ENCODE assay signal across 24 cellular contexts in the genomic region with DNA sequence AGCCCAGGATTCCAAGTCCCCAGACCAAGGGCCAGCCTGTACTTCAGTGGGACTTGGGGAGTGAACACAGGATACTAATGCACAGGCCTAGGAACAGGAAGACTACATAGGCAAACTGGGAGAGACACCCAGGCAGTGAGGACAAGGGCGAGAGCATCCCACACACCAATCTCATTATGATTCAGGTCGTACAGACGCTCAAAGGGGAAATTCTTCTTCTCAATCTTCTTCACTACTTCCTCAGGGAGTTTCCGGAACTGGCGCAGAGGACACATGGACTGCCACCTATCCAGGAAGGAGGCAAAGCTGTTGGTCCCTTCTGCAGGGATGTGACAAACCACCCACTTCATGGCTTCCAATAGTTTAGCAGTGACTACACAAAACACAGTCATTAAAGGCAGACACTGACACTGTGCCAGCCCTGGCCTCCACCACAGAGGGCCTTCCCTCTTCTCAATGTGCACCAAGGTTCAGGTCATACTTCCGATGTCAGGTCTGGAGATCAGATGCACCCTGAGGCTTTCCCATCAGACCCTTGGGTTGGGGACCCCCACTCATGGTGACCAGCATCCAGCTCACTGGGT. TPM values are rescaled to one million over a fixed set of nuclear protein-coding genes. Genes with fewer than 3 reads are reported as not detected.
DNase-seq lines count a peak whose midpoint lies in the region; ATAC-seq and TF ChIP-seq lines count a peak whose summit lies in the region.
"Had no signal": no experiment of that assay in that cellular context is flagged by ENCODE, and none has a peak within 500 bp of the region (broad histone marks: within the 10 kb centered on the region; RNA-seq: fewer than 3 reads in every experiment).

No MANE protein-coding gene starts in this region.

- no peaks in the 10 kb centered on the region for H3K9me3 Mint-ChIP-seq in activated CD4-positive, alpha-beta T cell treated with anti-CD3 and anti-CD28 coated beads for 36 hours (ENCODE audit: low read depth)
- H3K9me3 Mint-ChIP-seq in activated naive CD4-positive, alpha-beta T cell treated with anti-CD3 and anti-CD28 coated beads, Interleukin-2, amount 50 U/mL, for 72 hours = no peaks in the 10 kb centered on the region
- H3K9me3 Mint-ChIP-seq in activated T-helper 1 cell treated with anti-CD3 and anti-CD28 coated beads, Interleukin-12 subunit alpha, Interleukin-12 subunit beta, Interleukin-2, Interleukin-4 antibody, amounts not matched to agents 30 ng/mL and 10 ng/mL and 1 ng/mL, durations not matched to agents 14 hours and 24 hours and 36 hours = no peaks in the 10 kb centered on the region
- H3K9me3 Mint-ChIP-seq: CD8-positive, alpha-beta memory T cell had no signal

- no peak for TF ChIP-seq CTCF in sigmoid colon (IDR thresholded peaks at IDR 0.05)

- no peak overlapping the region for H3K4me3 Mint-ChIP-seq in activated CD4-positive, alpha-beta T cell treated with anti-CD3 and anti-CD28 coated beads for 36 hours
- no peak overlapping the region for H3K4me3 Mint-ChIP-seq in activated T-helper 1 cell treated with anti-CD3 and anti-CD28 coated beads, Interleukin-12 subunit alpha, Interleukin-12 subunit beta, Interleukin-2, Interleukin-4 antibody, amounts not matched to agents 30 ng/mL and 10 ng/mL and 1 ng/mL, durations not matched to agents 14 hours and 24 hours and 36 hours
- H3K4me3 Mint-ChIP-seq: CD8-positive, alpha-beta memory T cell had no signal

- H3K27me3 ChIP-seq in sigmoid colon = no peaks in the 10 kb centered on the region
- H3K27me3 ChIP-seq: BLaER1 had no signal

- peak; percentile 51 for ATAC-seq in activated CD4-positive, alpha-beta T cell treated with anti-CD3 and anti-CD28 coated beads for 36 hours
- peak in 1 of 2 donors; percentile 47 for ATAC-seq in activated naive CD4-positive, alpha-beta T cell treated with anti-CD3 and anti-CD28 coated beads, Interleukin-2, amount 50 U/mL, for 72 hours
- no peak for ATAC-seq in GM19351 (IDR thresholded peaks at IDR 0.05; ENCODE audit: unreplicated experiment)
- ATAC-seq: Right ventricle myocardium inferior had no signal

- no peak for DNase-seq in activated CD4-positive, alpha-beta T cell treated with anti-CD3 and anti-CD28 coated beads for 36 hours
- no peak for DNase-seq in activated CD4-positive, alpha-beta T cell treated with anti-CD3 and anti-CD28 coated beads for 4 hours
- DNase-seq in activated naive CD4-positive, alpha-beta T cell treated with anti-CD3 and anti-CD28 coated beads, Interleukin-2, amount 50 U/mL, for 72 hours (ENCODE audit: low spot score in 2 of 2) = no peak
- DNase-seq in activated naive CD4-positive, alpha-beta T cell treated with anti-CD3 and anti-CD28 coated beads, Interleukin-2, amount 50 U/mL, for 16 hours = no peak
- no peak for DNase-seq in activated T-helper 1 cell treated with anti-CD3 and anti-CD28 coated beads, Interleukin-12 subunit alpha, Interleukin-12 subunit beta, Interleukin-2, Interleukin-4 antibody, amounts not matched to agents 30 ng/mL and 10 ng/mL and 1 ng/mL, durations not matched to agents 14 hours and 24 hours and 36 hours (ENCODE audit: low spot score)
- DNase-seq in sigmoid colon (peak; percentile 36), pons (ENCODE audit: low spot score) (no peak)
- DNase-seq: ACHN; Calu3; CD8-positive, alpha-beta memory T cell; DMS153; Kasumi-1; NCI-H1694; NCI-H2081; NCI-H2171; NCI-H345; NCI-H524 treated with DMSO at 0.1 percent for 48 hours; NCI-H82 had no signal

- TF ChIP-seq EP300 in sigmoid colon (IDR thresholded peaks at IDR 0.05) = no peak

- H3K4me1 Mint-ChIP-seq in activated CD4-positive, alpha-beta T cell treated with anti-CD3 and anti-CD28 coated beads for 36 hours = peaks cover 4% of the 10 kb centered on the region
- peaks cover 7% of the 10 kb centered on the region for H3K4me1 Mint-ChIP-seq in activated T-helper 1 cell treated with anti-CD3 and anti-CD28 coated beads, Interleukin-12 subunit alpha, Interleukin-12 subunit beta, Interleukin-2, Interleukin-4 antibody, amounts not matched to agents 30 ng/mL and 10 ng/mL and 1 ng/mL, durations not matched to agents 14 hours and 24 hours and 36 hours (ENCODE audit: low read depth)
- H3K4me1 Mint-ChIP-seq: CD8-positive, alpha-beta memory T cell had no signal

- peak overlapping the region; percentile 38 for H3K27ac Mint-ChIP-seq in activated CD4-positive, alpha-beta T cell treated with anti-CD3 and anti-CD28 coated beads for 36 hours
- peak overlapping the region; percentile 64 to 69 for H3K27ac Mint-ChIP-seq in activated naive CD4-positive, alpha-beta T cell treated with anti-CD3 and anti-CD28 coated beads, Interleukin-2, amount 50 U/mL, for 72 hours
- peak overlapping the region; percentile 19 for H3K27ac Mint-ChIP-seq in activated T-helper 1 cell treated with anti-CD3 and anti-CD28 coated beads, Interleukin-12 subunit alpha, Interleukin-12 subunit beta, Interleukin-2, Interleukin-4 antibody, amounts not matched to agents 30 ng/mL and 10 ng/mL and 1 ng/mL, durations not matched to agents 14 hours and 24 hours and 36 hours

- no peak overlapping the region for H3K4me3 ChIP-seq in sigmoid colon
- H3K4me3 ChIP-seq: BLaER1 had no signal

- peaks cover 81% of the 10 kb centered on the region for H3K36me3 Mint-ChIP-seq in activated CD4-positive, alpha-beta T cell treated with anti-CD3 and anti-CD28 coated beads for 36 hours (ENCODE audit: low read depth)
- H3K36me3 Mint-ChIP-seq in activated naive CD4-positive, alpha-beta T cell treated with anti-CD3 and anti-CD28 coated beads, Interleukin-2, amount 50 U/mL, for 72 hours = peaks cover 6 to 37% of the 10 kb centered on the region in 2 donors
- peaks cover 75% of the 10 kb centered on the region for H3K36me3 Mint-ChIP-seq in activated T-helper 1 cell treated with anti-CD3 and anti-CD28 coated beads, Interleukin-12 subunit alpha, Interleukin-12 subunit beta, Interleukin-2, Interleukin-4 antibody, amounts not matched to agents 30 ng/mL and 10 ng/mL and 1 ng/mL, durations not matched to agents 14 hours and 24 hours and 36 hours (ENCODE audit: low read depth)

- CTCF ChIA-PET in activated CD4-positive, alpha-beta T cell treated with anti-CD3 and anti-CD28 coated beads for 36 hours (lab: Charles Lee) = interaction anchor here (0.6 to 1.1 kb wide), 2 partner anchors 113 to 131 kb away, joined by 3 read pairs; no protein-coding TSS in a partner anchor

- POLR2A ChIA-PET in activated CD4-positive, alpha-beta T cell treated with anti-CD3 and anti-CD28 coated beads for 36 hours (lab: Charles Lee) = interaction anchor here (0.6 kb wide), 1 partner anchor 232 kb away, joined by 3 read pairs; no protein-coding TSS in a partner anchor

- no peak for TF ChIP-seq POLR2A in sigmoid colon (IDR thresholded peaks at IDR 0.05)

- WGBS in sigmoid colon, 2 donors = 89% methylated on average over 6 of the region's 6 CpGs

- H3K4me1 ChIP-seq in sigmoid colon = no peaks in the 10 kb centered on the region
- H3K4me1 ChIP-seq: BLaER1 had no signal

- peaks cover 91 to 100% (median 99%) of the 10 kb centered on the region in 4 donors for H3K36me3 ChIP-seq in sigmoid colon

- intact Hi-C loops in activated CD4-positive, alpha-beta T cell treated with anti-CD3 and anti-CD28 coated beads for 36 hours (cut with DNase I, micrococcal nuclease) = no loop called here
- intact Hi-C loops in activated T-helper 1 cell treated with anti-CD3 and anti-CD28 coated beads, Interleukin-12 subunit alpha, Interleukin-12 subunit beta, Interleukin-2, Interleukin-4 antibody, amounts not matched to agents 30 ng/mL and 10 ng/mL and 1 ng/mL, durations not matched to agents 14 hours and 24 hours and 36 hours (cut with micrococcal nuclease) = no loop called here
- intact Hi-C loops in sigmoid colon (cut with DNase I) = no loop called here

- no peaks in the 10 kb centered on the region for H3K27me3 Mint-ChIP-seq in activated CD4-positive, alpha-beta T cell treated with anti-CD3 and anti-CD28 coated beads for 36 hours
- H3K27me3 Mint-ChIP-seq in activated T-helper 1 cell treated with anti-CD3 and anti-CD28 coated beads, Interleukin-12 subunit alpha, Interleukin-12 subunit beta, Interleukin-2, Interleukin-4 antibody, amounts not matched to agents 30 ng/mL and 10 ng/mL and 1 ng/mL, durations not matched to agents 14 hours and 24 hours and 36 hours (ENCODE audit: insufficient read depth) = no peaks in the 10 kb centered on the region
- H3K27me3 Mint-ChIP-seq: CD8-positive, alpha-beta memory T cell had no signal

- H3K9me3 ChIP-seq in sigmoid colon = no peaks in the 10 kb centered on the region
- H3K9me3 ChIP-seq: BLaER1 had no signal

- H3K27ac ChIP-seq in sigmoid colon = no peak overlapping the region
- H3K27ac ChIP-seq: 22Rv1, BLaER1 had no signal

RNA-seq across cellular contexts. Expression of gene SNRNP200, which starts 18.0 kb away (rescaled TPM):
- total RNA-seq in activated CD4-positive, alpha-beta T cell treated with anti-CD3 and anti-CD28 coated beads for 36 hours = 100 to 1,000 TPM; 176 to 198 TPM
- 100 to 1,000 TPM; 187 to 193 TPM for total RNA-seq in activated naive CD4-positive, alpha-beta T cell treated with anti-CD3 and anti-CD28 coated beads, Interleukin-2, amount 50 U/mL, for 72 hours
- 192 and 196 TPM in 2 replicates for total RNA-seq in activated T-helper 1 cell treated with anti-CD3 and anti-CD28 coated beads, Interleukin-12 subunit alpha, Interleukin-12 subunit beta, Interleukin-2, Interleukin-4 antibody, amounts not matched to agents 30 ng/mL and 10 ng/mL and 1 ng/mL, durations not matched to agents 14 hours and 24 hours and 36 hours
- 10 to 100 TPM; 69.4 to 86.1 (median 79.2) TPM for total RNA-seq in sigmoid colon
- 10 to 100 TPM; 26.8 to 86.5 (median 31.8) TPM for polyA plus RNA-seq in sigmoid colon

RNA-seq across cellular contexts. Expression of gene CIAO1, which starts 21.3 kb away (rescaled TPM):
- total RNA-seq in activated CD4-positive, alpha-beta T cell treated with anti-CD3 and anti-CD28 coated beads for 36 hours = 10 to 100 TPM; 72.1 to 77.6 TPM
- 10 to 100 TPM; 71.5 to 82.9 TPM for total RNA-seq in activated naive CD4-positive, alpha-beta T cell treated with anti-CD3 and anti-CD28 coated beads, Interleukin-2, amount 50 U/mL, for 72 hours
- 111 and 115 TPM in 2 replicates for total RNA-seq in activated T-helper 1 cell treated with anti-CD3 and anti-CD28 coated beads, Interleukin-12 subunit alpha, Interleukin-12 subunit beta, Interleukin-2, Interleukin-4 antibody, amounts not matched to agents 30 ng/mL and 10 ng/mL and 1 ng/mL, durations not matched to agents 14 hours and 24 hours and 36 hours
- total RNA-seq in sigmoid colon = 100 to 1,000 TPM in 2 of 4 donors, 10 to 100 TPM in 2; 77.4 to 110 (median 95.2) TPM
- 10 to 100 TPM; 45.6 to 55.0 (median 51.1) TPM for polyA plus RNA-seq in sigmoid colon

RNA-seq across cellular contexts. Expression of gene TMEM127, which starts 21.6 kb away (rescaled TPM):
- 10 to 100 TPM; 16.6 to 17.9 TPM for total RNA-seq in activated CD4-positive, alpha-beta T cell treated with anti-CD3 and anti-CD28 coated beads for 36 hours
- total RNA-seq in activated naive CD4-positive, alpha-beta T cell treated with anti-CD3 and anti-CD28 coated beads, Interleukin-2, amount 50 U/mL, for 72 hours = 10 to 100 TPM; 16.5 to 17.6 TPM
- total RNA-seq in activated T-helper 1 cell treated with anti-CD3 and anti-CD28 coated beads, Interleukin-12 subunit alpha, Interleukin-12 subunit beta, Interleukin-2, Interleukin-4 antibody, amounts not matched to agents 30 ng/mL and 10 ng/mL and 1 ng/mL, durations not matched to agents 14 hours and 24 hours and 36 hours = 29.7 and 30.1 TPM in 2 replicates
- total RNA-seq in sigmoid colon = 10 to 100 TPM; 24.6 to 30.5 (median 27.9) TPM
- polyA plus RNA-seq in sigmoid colon = 10 to 100 TPM; 10.8 to 40.1 (median 12.5) TPM

RNA-seq across cellular contexts. Expression of gene ITPRIPL1, which starts 37.8 kb away (rescaled TPM):
- 10 to 100 TPM; 24.8 to 28.4 TPM for total RNA-seq in activated CD4-positive, alpha-beta T cell treated with anti-CD3 and anti-CD28 coated beads for 36 hours
- total RNA-seq in activated naive CD4-positive, alpha-beta T cell treated with anti-CD3 and anti-CD28 coated beads, Interleukin-2, amount 50 U/mL, for 72 hours = 10 to 100 TPM; 15.5 to 28.2 TPM
- total RNA-seq in activated T-helper 1 cell treated with anti-CD3 and anti-CD28 coated beads, Interleukin-12 subunit alpha, Interleukin-12 subunit beta, Interleukin-2, Interleukin-4 antibody, amounts not matched to agents 30 ng/mL and 10 ng/mL and 1 ng/mL, durations not matched to agents 14 hours and 24 hours and 36 hours = 52.1 and 54.5 TPM in 2 replicates
- total RNA-seq in sigmoid colon = 1 to 10 TPM in 1 of 4 donors, under 1 TPM in 2, not detected in 1; 0.36 to 2.0 (median 0.83) TPM
- 1 to 10 TPM in 1 of 3 donors, under 1 TPM in 1, not detected in 1; 0.23 to 1.5 TPM for polyA plus RNA-seq in sigmoid colon
- total RNA-seq: H4, MCF 10A had no signal

RNA-seq across cellular contexts. Expression of gene NCAPH, which starts 48.2 kb away (rescaled TPM):
- total RNA-seq in activated CD4-positive, alpha-beta T cell treated with anti-CD3 and anti-CD28 coated beads for 36 hours = 10 to 100 TPM; 77.7 to 83.2 TPM
- 10 to 100 TPM; 79.1 to 88.6 TPM for total RNA-seq in activated naive CD4-positive, alpha-beta T cell treated with anti-CD3 and anti-CD28 coated beads, Interleukin-2, amount 50 U/mL, for 72 hours
- total RNA-seq in activated T-helper 1 cell treated with anti-CD3 and anti-CD28 coated beads, Interleukin-12 subunit alpha, Interleukin-12 subunit beta, Interleukin-2, Interleukin-4 antibody, amounts not matched to agents 30 ng/mL and 10 ng/mL and 1 ng/mL, durations not matched to agents 14 hours and 24 hours and 36 hours = 64.7 and 69.7 TPM in 2 replicates
- 1 to 10 TPM in 1 of 4 donors, under 1 TPM in 2, not detected in 1; 0.33 to 2.4 (median 0.83) TPM for total RNA-seq in sigmoid colon
- polyA plus RNA-seq in sigmoid colon = 10 to 100 TPM in 1 of 3 donors, 1 to 10 TPM in 2; 2.4 to 17.4 (median 5.5) TPM
